ENCODE assay signal across 14 cellular contexts in genomic region chr1:17509320-17509719, GRCh38. TPM values are rescaled to one million over a fixed set of nuclear protein-coding genes. Genes with fewer than 3 reads are reported as not detected.
A peak's percentile ranks its signal among the peaks of the same experiment; 100 is the strongest.
DNase-seq lines count a peak whose midpoint lies in the region; ATAC-seq and TF ChIP-seq lines count a peak whose summit lies in the region.
"Had no signal": no experiment of that assay in that cellular context is flagged by ENCODE, and none has a peak within 500 bp of the region (broad histone marks: within the 10 kb centered on the region; RNA-seq: fewer than 3 reads in every experiment).

No MANE protein-coding gene starts in this region.

- peak overlapping the region in 9 of 11 experiments; percentile 1 to 52 (median 32); a peak in 9 of 22 replicates for H3K9ac ChIP-seq in BLaER1 treated with 17β-estradiol and CSF1 and Interleukin-3, amounts not matched to agents 10 nM and 100 nM
- H3K9ac ChIP-seq in colonic mucosa (ENCODE audit: low read depth in 2 of 2, low read length in 2 of 2) = peak overlapping the region; percentile 50 to 51

- peak overlapping the region in 9 of 11 experiments; percentile 2 to 68 (median 38); a peak in 10 of 22 replicates for H3K27ac ChIP-seq in BLaER1 treated with 17β-estradiol and CSF1 and Interleukin-3, amounts not matched to agents 10 nM and 100 nM
- H3K27ac ChIP-seq in colonic mucosa = peak overlapping the region; percentile 62
- no peak overlapping the region for H3K27ac ChIP-seq in esophagus squamous epithelium

- ATAC-seq in HG02571 (IDR thresholded peaks at IDR 0.05; ENCODE audit: unreplicated experiment) (no peak), GM21447 (IDR thresholded peaks at IDR 0.05; ENCODE audit: unreplicated experiment) (no peak)

- no peaks in the 10 kb centered on the region for H3K27me3 ChIP-seq in BLaER1 treated with 17β-estradiol and CSF1 and Interleukin-3, amounts not matched to agents 10 nM and 100 nM
- H3K27me3 ChIP-seq in colonic mucosa (no peaks in the 10 kb centered on the region), esophagus squamous epithelium (no peaks in the 10 kb centered on the region)

- H3K36me3 ChIP-seq in BLaER1 treated with 17β-estradiol and CSF1 and Interleukin-3, amounts not matched to agents 10 nM and 100 nM = no peaks in the 10 kb centered on the region
- no peaks in the 10 kb centered on the region for H3K36me3 ChIP-seq in colonic mucosa
- H3K36me3 ChIP-seq in esophagus squamous epithelium = no peaks in the 10 kb centered on the region

- H3K9me3 ChIP-seq in BLaER1 treated with 17β-estradiol and CSF1 and Interleukin-3, amounts not matched to agents 10 nM and 100 nM (replicated peaks in 1 of 11) = no peaks in the 10 kb centered on the region
- H3K9me3 ChIP-seq in colonic mucosa = no peaks in the 10 kb centered on the region
- no peaks in the 10 kb centered on the region for H3K9me3 ChIP-seq in esophagus squamous epithelium

- TF ChIP-seq POLR2A in NB4 (IDR thresholded peaks at IDR 0.05; ENCODE audit: extremely low read depth, insufficient read length) = no peak
- TF ChIP-seq POLR2A in esophagus squamous epithelium (IDR thresholded peaks at IDR 0.05) = no peak

- H3K4me1 ChIP-seq in BLaER1 treated with 17β-estradiol and CSF1 and Interleukin-3, amounts not matched to agents 10 nM and 100 nM = peaks cover 0 to 15% (median 12%) of the 10 kb centered on the region in 10 experiments; a peak in 17 of 20 replicates
- H3K4me1 ChIP-seq in colonic mucosa (no peaks in the 10 kb centered on the region), esophagus squamous epithelium (peaks cover 3 to 9% (median 9%) of the 10 kb centered on the region in 3 donors)

- H3K4me3 ChIP-seq in BLaER1 treated with 17β-estradiol and CSF1 and Interleukin-3, amounts not matched to agents 10 nM and 100 nM = no peak overlapping the region
- no peak overlapping the region for H3K4me3 ChIP-seq in NB4 (ENCODE audit: low read depth, low read length)
- no peak overlapping the region for H3K4me3 ChIP-seq in colonic mucosa
- H3K4me3 ChIP-seq in esophagus squamous epithelium = no peak overlapping the region

- 52 to 75% methylated on average over 3 to 6 of the region's 8 CpGs for WGBS in esophagus squamous epithelium, 2 donors

- DNase-seq in NB4 (ENCODE audit: low read depth) (peak; percentile 20), colonic mucosa (no peak), midbrain (lab: John Stamatoyannopoulos, UW) (peak; percentile 1), esophagus squamous epithelium (lab: John Stamatoyannopoulos, UW) (no peak), NCI-H748 (lab: John Stamatoyannopoulos, UW; ENCODE audit: unreplicated experiment) (no peak)
- DNase-seq: CD4-positive, CD25-positive, alpha-beta regulatory T cell; DMS79; NCI-H1105 treated with DMSO at 0.1 percent for 48 hours; NCI-H187; NCI-H774; SIG-M5 had no signal

- peak overlapping the region in 9 of 11 experiments; percentile 26 to 80 (median 51); a peak in 17 of 22 replicates for H3K4me2 ChIP-seq in BLaER1 treated with 17β-estradiol and CSF1 and Interleukin-3, amounts not matched to agents 10 nM and 100 nM

- intact Hi-C loops in colonic mucosa (cut with DNase I) (no loop called here), esophagus squamous epithelium (cut with DNase I) (no loop called here)

- no peaks in the 10 kb centered on the region; a peak in 1 of 22 replicates for H4K20me1 ChIP-seq in BLaER1 treated with 17β-estradiol and CSF1 and Interleukin-3, amounts not matched to agents 10 nM and 100 nM

- TF ChIP-seq CTCF in NB4 (IDR thresholded peaks at IDR 0.05; ENCODE audit: low read depth, low read length) = no peak
- no peak for TF ChIP-seq CTCF in colonic mucosa (IDR thresholded peaks at IDR 0.05)
- no peak for TF ChIP-seq CTCF in esophagus squamous epithelium (IDR thresholded peaks at IDR 0.05)

RNA-seq across cellular contexts. Expression of gene ARHGEF10L, which starts 30.2 kb away (rescaled TPM):
- total RNA-seq in colonic mucosa = 100 to 1,000 TPM in 1 of 2 donors, 10 to 100 TPM in 1; 77.5 to 133 TPM
- 10 to 100 TPM; 30.0 to 61.4 (median 44.7) TPM for total RNA-seq in esophagus squamous epithelium
- total RNA-seq: CD4-positive, CD25-positive, alpha-beta regulatory T cell had no signal

Comparison
In these comparisons a context has a peak if more than half of its experiments do, and no peak if none do; other contexts are left out.
1. H3K27ac ChIP-seq: peak in BLaER1 treated with 17β-estradiol and CSF1 and Interleukin-3, amounts not matched to agents 10 nM and 100 nM (9 of 11) and colonic mucosa (single experiment); none in esophagus squamous epithelium (0 of 4).
2. DNase-seq: peak in NB4 (single experiment) and midbrain (single experiment); none in colonic mucosa (single experiment), esophagus squamous epithelium (single experiment) and NCI-H748 (single experiment).